ENCODE assay signal across 11 cellular contexts in genomic region chr11:64694821-64695365, GRCh38. TPM values are rescaled to one million over a fixed set of nuclear protein-coding genes. Genes with fewer than 3 reads are reported as not detected.
DNase-seq lines count a peak whose midpoint lies in the region; ATAC-seq and TF ChIP-seq lines count a peak whose summit lies in the region.
"Had no signal": no experiment of that assay in that cellular context is flagged by ENCODE, and none has a peak within 500 bp of the region (broad histone marks: within the 10 kb centered on the region; RNA-seq: fewer than 3 reads in every experiment).

No MANE protein-coding gene starts in this region.

- 23 to 51% methylated on average over 4 to 5 of the region's 5 CpGs for WGBS in endodermal cell (ENCODE audit: insufficient coverage in 1 of 2, insufficient read length in 1 of 2), 2 experiments

- H3K27ac ChIP-seq in endodermal cell (ENCODE audit: low read depth, low read length): peak overlapping the region; percentile 46
- H3K27ac ChIP-seq: SK-N-MC had no signal

- no peaks in the 10 kb centered on the region for H3K9me3 ChIP-seq in endodermal cell (ENCODE audit: control insufficient read depth, low read length)
- H3K9me3 ChIP-seq: HAP-1 had no signal

- H3K9me3 Mint-ChIP-seq in endodermal cell: no peaks in the 10 kb centered on the region
- H3K9me3 Mint-ChIP-seq in stimulated activated naive B cell treated with anti-CD40 and anti-IgM and Interleukin-4, amounts not matched to agents 10 μg/mL and 1 μg/mL and 100 μg/mL, for 72 hours: no peaks in the 10 kb centered on the region
- H3K9me3 Mint-ChIP-seq in CD14-positive monocyte: peaks cover 0 to 3% (median 0%) of the 10 kb centered on the region in 7 donors
- H3K9me3 Mint-ChIP-seq in activated CD4-positive, alpha-beta memory T cell treated with anti-CD3 and anti-CD28 coated beads, Interleukin-2, amount 10 ng/mL, durations not matched to agents 7 days and 5 days: no peaks in the 10 kb centered on the region

- H3K4me3 Mint-ChIP-seq in endodermal cell (no peak overlapping the region), CD14-positive monocyte (no peak overlapping the region)
- H3K4me3 Mint-ChIP-seq in stimulated activated naive B cell treated with anti-CD40 and anti-IgM and Interleukin-4, amounts not matched to agents 10 μg/mL and 1 μg/mL and 100 μg/mL, for 72 hours: no peak overlapping the region
- H3K4me3 Mint-ChIP-seq in activated CD4-positive, alpha-beta memory T cell treated with anti-CD3 and anti-CD28 coated beads, Interleukin-2, amount 10 ng/mL, durations not matched to agents 7 days and 5 days: no peak overlapping the region

- H3K36me3 ChIP-seq in endodermal cell (ENCODE audit: control insufficient read depth, insufficient read depth, low read length): no peaks in the 10 kb centered on the region
- H3K36me3 ChIP-seq: HAP-1 had no signal

- intact Hi-C loops in CD14-positive monocyte (cut with micrococcal nuclease): no loop called here

- H3K27me3 ChIP-seq in endodermal cell (ENCODE audit: control insufficient read depth, insufficient read depth, low read length, poor library complexity, severe bottlenecking): peaks cover 44% of the 10 kb centered on the region

- no peak for TF ChIP-seq CTCF in endodermal cell (conservative IDR thresholded peaks at IDR 0.05)
- no peak for TF ChIP-seq CTCF in CD14-positive monocyte (IDR thresholded peaks at IDR 0.05)

- POLR2A ChIA-PET in activated CD4-positive, alpha-beta memory T cell treated with anti-CD3 and anti-CD28 coated beads, Interleukin-2, amount 10 ng/mL, durations not matched to agents 7 days and 5 days (lab: Charles Lee): interaction anchor here (2.9 kb wide), 1 partner anchor 9 kb away, joined by 10 read pairs; no protein-coding TSS in a partner anchor

- H3K27ac Mint-ChIP-seq in endodermal cell (no peak overlapping the region), CD14-positive monocyte (no peak overlapping the region)
- H3K27ac Mint-ChIP-seq in stimulated activated naive B cell treated with anti-CD40 and anti-IgM and Interleukin-4, amounts not matched to agents 10 μg/mL and 1 μg/mL and 100 μg/mL, for 72 hours: peak overlapping the region; percentile 48
- no peak overlapping the region for H3K27ac Mint-ChIP-seq in activated CD4-positive, alpha-beta memory T cell treated with anti-CD3 and anti-CD28 coated beads, Interleukin-2, amount 10 ng/mL, durations not matched to agents 7 days and 5 days

- H3K27me3 Mint-ChIP-seq in endodermal cell (ENCODE audit: insufficient read depth) (peaks cover 84% of the 10 kb centered on the region), CD14-positive monocyte (ENCODE audit: low read depth in 3 of 3) (peaks cover 23 to 38% (median 33%) of the 10 kb centered on the region in 3 donors)
- H3K27me3 Mint-ChIP-seq in stimulated activated naive B cell treated with anti-CD40 and anti-IgM and Interleukin-4, amounts not matched to agents 10 μg/mL and 1 μg/mL and 100 μg/mL, for 72 hours: peaks cover 19 to 34% of the 10 kb centered on the region in 2 donors
- peaks cover 66% of the 10 kb centered on the region for H3K27me3 Mint-ChIP-seq in activated CD4-positive, alpha-beta memory T cell treated with anti-CD3 and anti-CD28 coated beads, Interleukin-2, amount 10 ng/mL, durations not matched to agents 7 days and 5 days

- no peak overlapping the region for H3K9ac ChIP-seq in endodermal cell (ENCODE audit: extremely low read depth, low read length, poor library complexity, severe bottlenecking)

- no peak overlapping the region for H3K4me3 ChIP-seq in endodermal cell (ENCODE audit: low read length)
- H3K4me3 ChIP-seq: HAP-1, SK-N-MC had no signal

- no peaks in the 10 kb centered on the region for H3K4me1 ChIP-seq in endodermal cell (ENCODE audit: control insufficient read depth, insufficient read depth, low read length)
- H3K4me1 ChIP-seq: HAP-1 had no signal

- peak; percentile 38 for DNase-seq in NCI-H1436 (lab: John Stamatoyannopoulos, UW)
- no peak for DNase-seq in NCI-H1436 treated with DMSO at 0.1 percent for 48 hours (lab: John Stamatoyannopoulos, UW)
- peak; percentile 80 for DNase-seq in NCI-H2196 (lab: John Stamatoyannopoulos, UW; ENCODE audit: unreplicated experiment)
- DNase-seq in endodermal cell: peak; percentile 75
- no peak for DNase-seq in stimulated activated naive B cell treated with anti-CD40 and anti-IgM and Interleukin-4, amounts not matched to agents 10 μg/mL and 1 μg/mL and 100 μg/mL, for 72 hours
- no peak for DNase-seq in CD14-positive monocyte (ENCODE audit: low spot score)
- DNase-seq in activated CD4-positive, alpha-beta memory T cell treated with anti-CD3 and anti-CD28 coated beads, Interleukin-2, amount 10 ng/mL, durations not matched to agents 7 days and 5 days: no peak

- H3K36me3 Mint-ChIP-seq in endodermal cell (ENCODE audit: low read depth) (no peaks in the 10 kb centered on the region), CD14-positive monocyte (no peaks in the 10 kb centered on the region)
- H3K36me3 Mint-ChIP-seq in stimulated activated naive B cell treated with anti-CD40 and anti-IgM and Interleukin-4, amounts not matched to agents 10 μg/mL and 1 μg/mL and 100 μg/mL, for 72 hours: no peaks in the 10 kb centered on the region
- no peaks in the 10 kb centered on the region for H3K36me3 Mint-ChIP-seq in activated CD4-positive, alpha-beta memory T cell treated with anti-CD3 and anti-CD28 coated beads, Interleukin-2, amount 10 ng/mL, durations not matched to agents 7 days and 5 days (ENCODE audit: low read depth)

- CTCF ChIA-PET in activated CD4-positive, alpha-beta memory T cell treated with anti-CD3 and anti-CD28 coated beads, Interleukin-2, amount 10 ng/mL, durations not matched to agents 7 days and 5 days (lab: Charles Lee): no interaction called here

- H3K4me1 Mint-ChIP-seq in endodermal cell (no peaks in the 10 kb centered on the region), CD14-positive monocyte (peaks cover 12% of the 10 kb centered on the region)
- H3K4me1 Mint-ChIP-seq in stimulated activated naive B cell treated with anti-CD40 and anti-IgM and Interleukin-4, amounts not matched to agents 10 μg/mL and 1 μg/mL and 100 μg/mL, for 72 hours: peaks cover 19 to 32% of the 10 kb centered on the region in 2 donors
- H3K4me1 Mint-ChIP-seq in activated CD4-positive, alpha-beta memory T cell treated with anti-CD3 and anti-CD28 coated beads, Interleukin-2, amount 10 ng/mL, durations not matched to agents 7 days and 5 days: peaks cover 6% of the 10 kb centered on the region

- ATAC-seq in stimulated activated naive B cell treated with anti-CD40 and anti-IgM and Interleukin-4, amounts not matched to agents 10 μg/mL and 1 μg/mL and 100 μg/mL, for 72 hours (replicated peaks): peak; percentile 85 to 89
- no peak for ATAC-seq in HG02981 (IDR thresholded peaks at IDR 0.05; ENCODE audit: unreplicated experiment)
- ATAC-seq: sciatic nerve had no signal

RNA-seq across cellular contexts. Expression of gene NRXN2, which starts 28.1 kb away (rescaled TPM):
- total RNA-seq in endodermal cell: 1 to 10 TPM in 1 of 2 donors, under 1 TPM in 1; 1.00 to 1.5 TPM
- 26.7 TPM for polyA plus RNA-seq in endodermal cell (2013, experiment 1 of 2)
- polyA plus RNA-seq in endodermal cell (2013, experiment 2 of 2): 29.3 TPM
- polyA plus RNA-seq in CD14-positive monocyte: not detected
- under 1 TPM in 1 of 2 experiments, not detected in 1; 0.08 TPM for total RNA-seq in activated CD4-positive, alpha-beta memory T cell treated with anti-CD3 and anti-CD28 coated beads, Interleukin-2, amount 10 ng/mL, durations not matched to agents 7 days and 5 days

RNA-seq across cellular contexts. Expression of gene RASGRP2, which starts 49.0 kb away (rescaled TPM):
- total RNA-seq in endodermal cell: 1 to 10 TPM in 1 of 2 donors, under 1 TPM in 1; 0.86 to 1.9 TPM
- polyA plus RNA-seq in endodermal cell (2013, experiment 1 of 2): 5.0 TPM
- 3.8 TPM for polyA plus RNA-seq in endodermal cell (2013, experiment 2 of 2)
- polyA plus RNA-seq in CD14-positive monocyte: 10 to 100 TPM; 67.6 to 68.8 TPM
- 100 to 1,000 TPM; 179 to 183 TPM for total RNA-seq in activated CD4-positive, alpha-beta memory T cell treated with anti-CD3 and anti-CD28 coated beads, Interleukin-2, amount 10 ng/mL, durations not matched to agents 7 days and 5 days

Comparison
In these comparisons a context has a peak if more than half of its experiments do, and no peak if none do; other contexts are left out.
1. DNase-seq: peak in NCI-H1436 (single experiment), NCI-H2196 (single experiment) and endodermal cell (single experiment); none in NCI-H1436 treated with DMSO at 0.1 percent for 48 hours (single experiment), stimulated activated naive B cell treated with anti-CD40 and anti-IgM and Interleukin-4, amounts not matched to agents 10 μg/mL and 1 μg/mL and 100 μg/mL, for 72 hours (single experiment), CD14-positive monocyte (single experiment) and activated CD4-positive, alpha-beta memory T cell treated with anti-CD3 and anti-CD28 coated beads, Interleukin-2, amount 10 ng/mL, durations not matched to agents 7 days and 5 days (single experiment).
2. RNA of gene RASGRP2, which starts 49.0 kb away (total RNA-seq): 179 to 183 TPM in activated CD4-positive, alpha-beta memory T cell treated with anti-CD3 and anti-CD28 coated beads, Interleukin-2, amount 10 ng/mL, durations not matched to agents 7 days and 5 days; 0.86 to 1.9 TPM in endodermal cell; every median in the first group is over 10 times any median in the second.